In genomic region chr2:119759451-119760236, GRCh38 we compare ENCODE assay signal across 8 cellular contexts. TPM values are rescaled to one million over a fixed set of nuclear protein-coding genes. Genes with fewer than 3 reads are reported as not detected.
DNase-seq lines count a peak whose midpoint lies in the region; ATAC-seq and TF ChIP-seq lines count a peak whose summit lies in the region.

Gene PTPN4, plus strand, starts transcription at chr2:119759922. Its CDS starts 49,932 bp downstream, at chr2:119809854.

- H3K23me2 ChIP-seq in H9 (ENCODE audit: insufficient read length, low read depth, low read length, poor library complexity, severe bottlenecking), result peaks cover 10% of the 10 kb centered on the region

- peak within 1 kb of the TSS; percentile 80 for H3K14ac ChIP-seq in H9 (ENCODE audit: insufficient read depth, low read length)

- no peak within 1 kb of the TSS for H4K8ac ChIP-seq in H9 (replicated peaks; ENCODE audit: insufficient read length, low read depth, low read length)

- peak within 1 kb of the TSS; percentile 52 for H3K27ac ChIP-seq in H9 (ENCODE audit: insufficient read length, low read depth, low read length)

- H2BK5ac ChIP-seq in H9 (ENCODE audit: insufficient read length, low read length), result peak within 1 kb of the TSS; percentile 18

- H3K4me3 Mint-ChIP-seq in H9, result peak within 1 kb of the TSS; percentile 89 to 94
- H3K4me3 Mint-ChIP-seq in natural killer cell treated with Interleukin-12 subunit alpha and Interleukin-12 subunit beta and Interleukin-15 and Interleukin-18, amount 100 ng/mL, for 72 hours, result peak within 1 kb of the TSS; percentile 83

- H2AK5ac ChIP-seq in H9 (ENCODE audit: insufficient read length, low read length), result no peak within 1 kb of the TSS

- no peak within 1 kb of the TSS for H3K23ac ChIP-seq in H9 (ENCODE audit: insufficient read length, low read depth, low read length)

- H2BK12ac ChIP-seq in H9 (ENCODE audit: insufficient read length, low read depth, low read length), result no peak within 1 kb of the TSS

- H2BK120ac ChIP-seq in H9 (ENCODE audit: low read depth, low read length, poor library complexity, severe bottlenecking), result peak within 1 kb of the TSS; percentile 82

- H3K9me3 Mint-ChIP-seq in H9, result peaks cover 0 to 1% of the 10 kb centered on the region in 2 experiments; a peak in 2 of 5 replicates
- H3K9me3 Mint-ChIP-seq in natural killer cell treated with Interleukin-12 subunit alpha and Interleukin-12 subunit beta and Interleukin-15 and Interleukin-18, amount 100 ng/mL, for 72 hours, result no peaks in the 10 kb centered on the region

- no peaks in the 10 kb centered on the region for H3K36me3 ChIP-seq in MG63

- H3K56ac ChIP-seq in H9 (ENCODE audit: insufficient read length, low read depth, low read length), result no peak within 1 kb of the TSS

- WGBS in H9 (ENCODE audit: extremely low coverage, insufficient read length, low lambda C conversion rate), result no CpG with 5 or more reads among the region's 59 CpGs

- no peak within 1 kb of the TSS for H3K4ac ChIP-seq in H9 (ENCODE audit: low read depth, low read length)

- peak; percentile 98 for DNase-seq in ELR (ENCODE audit: low read depth)
- peak; percentile 99 for DNase-seq in H9
- peak; percentile 97 for DNase-seq in MG63
- DNase-seq in SHP77 treated with DMSO at 0.1 percent for 48 hours (lab: John Stamatoyannopoulos, UW), result peak; percentile 96
- DNase-seq in activated effector memory CD4-positive, alpha-beta T cell treated with anti-CD3 and anti-CD28 coated beads, Interleukin-2, amount 50 U/mL, for 16 hours, result peak; percentile 98
- peak; percentile 98 for DNase-seq in fibroblast of pulmonary artery (ENCODE audit: low read depth)
- DNase-seq in natural killer cell treated with Interleukin-12 subunit alpha and Interleukin-12 subunit beta and Interleukin-15 and Interleukin-18, amount 100 ng/mL, for 72 hours (ENCODE audit: low spot score), result peak; percentile 98
- DNase-seq in stimulated activated naive CD8-positive, alpha-beta T cell treated with anti-CD3 and anti-CD28 coated beads, Interleukin-15, Interleukin-2, amounts not matched to agents 100 U/mL and 50 U/mL, for 24 hours, result peak; percentile 94

- peaks cover 27 to 32% of the 10 kb centered on the region in 2 experiments for H3K4me1 Mint-ChIP-seq in H9
- peaks cover 23 to 41% of the 10 kb centered on the region in 2 donors for H3K4me1 Mint-ChIP-seq in natural killer cell treated with Interleukin-12 subunit alpha and Interleukin-12 subunit beta and Interleukin-15 and Interleukin-18, amount 100 ng/mL, for 72 hours (ENCODE audit: low read depth in 2 of 2)

- no peak within 1 kb of the TSS for H4K91ac ChIP-seq in H9 (ENCODE audit: insufficient read length, low read depth, low read length)

- H3T11ph ChIP-seq in H9 (ENCODE audit: low read length), result no peak within 1 kb of the TSS

- H4K5ac ChIP-seq in H9 (ENCODE audit: insufficient read length, low read depth, low read length), result no peak within 1 kb of the TSS

- peaks cover 2% of the 10 kb centered on the region; the same call in 1 of the 2 replicates for H3K4me1 ChIP-seq in H9 (ENCODE audit: insufficient read depth, low read length)

- H3K79me1 ChIP-seq in H9 (ENCODE audit: insufficient read depth, low read depth, low read length, poor library complexity, severe bottlenecking), result no peaks in the 10 kb centered on the region

- peak within 1 kb of the TSS; percentile 98 to 99 (median 98) for H3K27ac Mint-ChIP-seq in H9
- peak within 1 kb of the TSS; percentile 16 to 48 for H3K27ac Mint-ChIP-seq in natural killer cell treated with Interleukin-12 subunit alpha and Interleukin-12 subunit beta and Interleukin-15 and Interleukin-18, amount 100 ng/mL, for 72 hours

- H3K4me3 ChIP-seq in MG63 (peak within 1 kb of the TSS; percentile 71), fibroblast of pulmonary artery (replicated peaks; ENCODE audit: low read depth, low read length) (peak within 1 kb of the TSS; percentile 83)

- H3K79me2 ChIP-seq in H9 (ENCODE audit: insufficient read depth, low read length), result peaks cover 20% of the 10 kb centered on the region; the same call in 1 of the 2 replicates

- no peaks in the 10 kb centered on the region; the same call in none of the 2 replicates for H3K27me3 Mint-ChIP-seq in H9 (ENCODE audit: low read depth)
- no peaks in the 10 kb centered on the region for H3K27me3 Mint-ChIP-seq in natural killer cell treated with Interleukin-12 subunit alpha and Interleukin-12 subunit beta and Interleukin-15 and Interleukin-18, amount 100 ng/mL, for 72 hours

- H2AFZ ChIP-seq in H9 (ENCODE audit: low read length), result peak within 1 kb of the TSS; percentile 67

- no peak within 1 kb of the TSS for H2BK20ac ChIP-seq in H9 (ENCODE audit: low read depth, low read length, poor library complexity, severe bottlenecking)

- no peak within 1 kb of the TSS for H2BK15ac ChIP-seq in H9 (ENCODE audit: low read depth, low read length)

- H3K4me2 ChIP-seq in H9 (ENCODE audit: insufficient read depth, insufficient read length, low read length), result peak within 1 kb of the TSS; percentile 90

- H3K27me3 ChIP-seq in H9 (ENCODE audit: insufficient read depth, low read length), result no peaks in the 10 kb centered on the region
- H3K27me3 ChIP-seq in MG63, result no peaks in the 10 kb centered on the region

- H3K9ac ChIP-seq in H9 (ENCODE audit: extremely low read depth, insufficient read length, low read length), result peak within 1 kb of the TSS; percentile 97

- no peak for TF ChIP-seq CTCF in H9 (conservative IDR thresholded peaks at IDR 0.05)
- TF ChIP-seq CTCF in fibroblast of pulmonary artery (IDR thresholded peaks at IDR 0.05; ENCODE audit: low read length, missing control alignments), result no peak

- no peaks in the 10 kb centered on the region for H4K20me1 ChIP-seq in H9 (ENCODE audit: control insufficient read depth, insufficient read depth, insufficient read length)

- peak within 1 kb of the TSS; percentile 82 for H3K18ac ChIP-seq in H9 (ENCODE audit: insufficient read length, low read depth, low read length)

- H3K9me3 ChIP-seq in H9 (ENCODE audit: control insufficient read depth, low read depth, low read length), result no peaks in the 10 kb centered on the region
- H3K9me3 ChIP-seq in MG63, result no peaks in the 10 kb centered on the region

- ATAC-seq in natural killer cell treated with Interleukin-12 subunit alpha and Interleukin-12 subunit beta and Interleukin-15 and Interleukin-18, amount 100 ng/mL, for 72 hours, result peak; percentile 96 to 97
- peak; percentile 95 for ATAC-seq in stimulated activated naive CD8-positive, alpha-beta T cell treated with anti-CD3 and anti-CD28 coated beads, Interleukin-15, Interleukin-2, amounts not matched to agents 100 U/mL and 50 U/mL, for 24 hours

- peaks cover 0 to 9% (median 2%) of the 10 kb centered on the region in 3 experiments; a peak in 2 of 7 replicates for H3K36me3 Mint-ChIP-seq in H9 (ENCODE audit: insufficient read depth in 1 of 3, low read depth in 3 of 3)
- H3K36me3 Mint-ChIP-seq in natural killer cell treated with Interleukin-12 subunit alpha and Interleukin-12 subunit beta and Interleukin-15 and Interleukin-18, amount 100 ng/mL, for 72 hours, result no peaks in the 10 kb centered on the region

RNA-seq across cellular contexts. Expression of gene PTPN4, which starts in this region (rescaled TPM):
- total RNA-seq in H9 (2021), result 80.5 and 89.8 TPM in 2 replicates
- 5.3 and 11.1 TPM in 2 replicates for total RNA-seq in MG63 (2014; rRNA removed; shearing (Covaris generic); ENCODE audit: low replicate concordance)
- total RNA-seq in natural killer cell treated with Interleukin-12 subunit alpha and Interleukin-12 subunit beta and Interleukin-15 and Interleukin-18, amount 100 ng/mL, for 72 hours, result 10 to 100 TPM; 56.5 to 80.8 TPM

Comparison
In these comparisons a context has a peak if more than half of its experiments do, and no peak if none do; other contexts are left out.
1. Peak in every context shown above with its lines: DNase-seq, ATAC-seq, H3K4me3 ChIP-seq and H3K27ac ChIP-seq.